ENCODE assay signal across 1 cellular context in genomic region chr2:206452242-206452641, GRCh38.
TF ChIP-seq lines count a peak whose summit lies in the region.

No MANE protein-coding gene starts in this region.

TF ChIP-seq in GM12878, 131 proteins besides CTCF, POLR2A, EP300 and RAD21 (continued from another document and continues in another):
- TF ChIP-seq SKIL (IDR thresholded peaks at IDR 0.05; ENCODE audit: low read depth, poor library complexity, severe bottlenecking) (peak; percentile 46), SRF (IDR thresholded peaks at IDR 0.05; ENCODE audit: low read depth in 2 of 2, low read length in 2 of 2) (0 out of 4 replicates have a peak, but pooled peaks of 1 of the 2 experiments have one; percentile 29), STAT3 (IDR thresholded peaks at IDR 0.05; ENCODE audit: low read depth, low read length) (no peak), STAT1 (conservative IDR thresholded peaks at IDR 0.05) (no peak), SUZ12 (IDR thresholded peaks at IDR 0.05; ENCODE audit: unreplicated experiment) (no peak), ATF3 (IDR thresholded peaks at IDR 0.05; ENCODE audit: borderline replicate concordance, extremely low read depth, low read depth, low read length) (no peak), ATF7 (IDR thresholded peaks at IDR 0.05; ENCODE audit: low read depth) (0 out of 2 replicates have a peak, but pooled peaks have one; percentile 33), MXI1 (IDR thresholded peaks at IDR 0.05; ENCODE audit: low read depth, low read length) (no peak), GATAD2B (conservative IDR thresholded peaks at IDR 0.05; ENCODE audit: low read depth) (no peak), ZBTB33 (IDR thresholded peaks at IDR 0.05) (no peak), ZSCAN29 (IDR thresholded peaks at IDR 0.05) (no peak), MYB (IDR thresholded peaks at IDR 0.05; ENCODE audit: borderline replicate concordance, low read depth, low read length) (no peak), MEF2B (IDR thresholded peaks at IDR 0.05; ENCODE audit: partially characterized antibody, poor library complexity, severe bottlenecking) (peak; percentile 48), E2F4 (IDR thresholded peaks at IDR 0.05; ENCODE audit: low read depth, low read length) (no peak), CHD1 (IDR thresholded peaks at IDR 0.05; ENCODE audit: low read depth, low read length) (no peak), NR2C2 (IDR thresholded peaks at IDR 0.05; ENCODE audit: borderline replicate concordance, control insufficient read depth, insufficient read length, low read depth) (no peak), SPI1 (IDR thresholded peaks at IDR 0.05; ENCODE audit: borderline replicate concordance, insufficient read depth, low read depth, low read length) (no peak), RELB (IDR thresholded peaks at IDR 0.05; ENCODE audit: low read depth) (no peak), BHLHE40 (IDR thresholded peaks at IDR 0.05; ENCODE audit: borderline replicate concordance in 1 of 2, low read depth in 2 of 2, low read length in 1 of 2) (peak in 1 of 2 experiments; percentile 41; a peak in 1 of 4 replicates), ETV6 (conservative IDR thresholded peaks at IDR 0.05 in 1 of 2, IDR thresholded peaks at IDR 0.05 in 1 of 2; ENCODE audit: borderline replicate concordance in 1 of 2, low read depth in 1 of 2) (peak in 1 of 2 experiments; percentile 21; a peak in 1 of 4 replicates), ATF2 (IDR thresholded peaks at IDR 0.05; ENCODE audit: low read length) (peak; percentile 41; the same call in 1 of the 2 replicates), RFX5 (IDR thresholded peaks at IDR 0.05; ENCODE audit: low read depth, low read length) (no peak), HDGF (IDR thresholded peaks at IDR 0.05) (no peak), PRDM15 (CRISPR knock-in tag; IDR thresholded peaks at IDR 0.05) (no peak), BCL3 (IDR thresholded peaks at IDR 0.05; ENCODE audit: borderline replicate concordance, insufficient read depth, low read depth, low read length, poor library complexity, severe bottlenecking) (peak; percentile 78), JUNB (IDR thresholded peaks at IDR 0.05) (peak; percentile 89), GABPA (IDR thresholded peaks at IDR 0.05; ENCODE audit: low read depth) (no peak), MEF2A (IDR thresholded peaks at IDR 0.05; ENCODE audit: insufficient read depth, low read depth, low read length) (peak; percentile 78), SREBF2 (IDR thresholded peaks at IDR 0.05; ENCODE audit: low read length) (no peak), IKZF2 (IDR thresholded peaks at IDR 0.05) (peak; percentile 60 to 72; a peak in 3 of 4 replicates), RUNX3 (IDR thresholded peaks at IDR 0.05; ENCODE audit: low read length) (peak; percentile 57; the same call in 1 of the 2 replicates), NFXL1 (IDR thresholded peaks at IDR 0.05; ENCODE audit: borderline replicate concordance) (no peak), NFIC (IDR thresholded peaks at IDR 0.05; ENCODE audit: low read depth, low read length) (peak; percentile 81), IRF4 (IDR thresholded peaks at IDR 0.05; ENCODE audit: low read depth, low read length) (peak; percentile 76; the same call in 1 of the 2 replicates), E4F1 (IDR thresholded peaks at IDR 0.05; ENCODE audit: borderline replicate concordance, partially characterized antibody) (no peak), JUND (IDR thresholded peaks at IDR 0.05; ENCODE audit: low read depth, low read length) (0 out of 2 replicates have a peak, but pooled peaks have one; percentile 18), ZBTB4 (CRISPR knock-in tag; IDR thresholded peaks at IDR 0.05) (no peak)
